Comparison of ENCODE assay signal across 25 cellular contexts in the genomic region with DNA sequence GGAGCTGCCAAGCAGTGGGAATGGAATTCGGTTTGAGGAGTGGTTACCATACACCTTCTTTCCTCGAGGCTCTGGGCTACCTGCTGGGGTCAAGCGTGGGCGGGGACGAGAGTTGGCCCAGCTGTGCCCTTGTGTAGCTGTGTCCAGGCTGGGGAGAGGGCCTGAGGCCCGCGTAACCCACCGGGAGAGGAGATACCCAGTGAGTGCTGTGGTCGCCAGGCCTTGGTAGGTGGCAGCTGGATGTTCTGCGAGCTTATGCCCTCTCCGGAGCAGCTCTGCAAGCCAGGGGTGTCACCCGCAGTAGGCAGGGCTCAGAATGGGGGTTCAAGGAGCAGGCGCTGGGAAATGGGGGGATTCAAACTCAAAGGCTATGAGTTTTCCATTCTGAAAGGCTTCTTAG.
"Had no signal": no experiment of that assay in that cellular context is flagged by ENCODE, and none has a peak within 500 bp of the region (broad histone marks: within the 10 kb centered on the region; RNA-seq: fewer than 3 reads in every experiment).

No MANE protein-coding gene starts in this region.

- H3K4me1 ChIP-seq: Peyer's patch had no signal

- H3K4me1 Mint-ChIP-seq: activated CD4-positive, alpha-beta T cell treated with anti-CD3 and anti-CD28 coated beads, Interleukin-2, amount 10 ng/mL, durations not matched to agents 24 days and 14 days; T-helper 17 cell had no signal

- ATAC-seq: activated T-cell treated with anti-CD3 and anti-CD28 coated beads, Interleukin-2, amount 50 U/mL, for 4 hours; T-helper 17 cell; WTC11 had no signal

- H3K27ac Mint-ChIP-seq: activated CD4-positive, alpha-beta memory T cell treated with anti-CD3 and anti-CD28 coated beads for 36 hours; activated CD4-positive, alpha-beta T cell treated with anti-CD3 and anti-CD28 coated beads, Interleukin-2, amount 10 ng/mL, durations not matched to agents 24 days and 14 days; activated naive CD8-positive, alpha-beta T cell; T-helper 17 cell; WTC11 had no signal

- H3K9me3 Mint-ChIP-seq: activated CD4-positive, alpha-beta memory T cell treated with anti-CD3 and anti-CD28 coated beads for 36 hours; activated CD4-positive, alpha-beta T cell treated with anti-CD3 and anti-CD28 coated beads, Interleukin-2, amount 10 ng/mL, durations not matched to agents 24 days and 14 days; activated T-cell treated with anti-CD3 and anti-CD28 coated beads, Interleukin-2, amount 50 U/mL, for 4 hours; WTC11 had no signal

- H3K4me3 ChIP-seq: Peyer's patch had no signal

- DNase-seq: activated CD4-positive, alpha-beta memory T cell treated with anti-CD3 and anti-CD28 coated beads for 36 hours; activated CD4-positive, alpha-beta T cell treated with anti-CD3 and anti-CD28 coated beads, Interleukin-2, amount 10 ng/mL, durations not matched to agents 24 days and 14 days; activated CD4-positive, CD25-positive, alpha-beta regulatory T cell treated with anti-CD3 and anti-CD28 coated beads, Interleukin-2, amount 50 U/mL, for 72 hours; activated CD8-positive, alpha-beta memory T cell treated with anti-CD3 and anti-CD28 coated beads for 24 hours; activated effector memory CD4-positive, alpha-beta T cell treated with anti-CD3 and anti-CD28 coated beads, Interleukin-2, amount 50 U/mL, for 16 hours; activated naive CD4-positive, alpha-beta T cell treated with Interleukin-2 at 50 U/mL for 16 hours; activated T-cell treated with anti-CD3 and anti-CD28 coated beads, Interleukin-2, amount 50 U/mL, for 4 hours; amygdala; brain microvascular endothelial cell; caudate nucleus; MM.1S; NCI-H1105; NCI-H1436; NCI-H1694 treated with DMSO at 0.1 percent for 48 hours; NCI-H2029 treated with DMSO at 0.1 percent for 48 hours; NCI-H510A treated with DMSO at 0.1 percent for 48 hours; NCI-H69; NK-92 treated with Interleukin-12 subunit alpha and Interleukin-12 subunit beta, amount 100 ng/mL, for 24 hours; Peyer's patch; SIG-M5; T-helper 17 cell; T-helper 9 cell had no signal

- H3K4me3 Mint-ChIP-seq: activated CD4-positive, alpha-beta memory T cell treated with anti-CD3 and anti-CD28 coated beads for 36 hours; activated CD4-positive, alpha-beta T cell treated with anti-CD3 and anti-CD28 coated beads, Interleukin-2, amount 10 ng/mL, durations not matched to agents 24 days and 14 days; activated naive CD8-positive, alpha-beta T cell; activated T-cell treated with anti-CD3 and anti-CD28 coated beads, Interleukin-2, amount 50 U/mL, for 4 hours; T-helper 17 cell; WTC11 had no signal

- H3K36me3 ChIP-seq: brain microvascular endothelial cell, Peyer's patch had no signal

- H3K9me3 ChIP-seq: Peyer's patch had no signal

- H3K36me3 Mint-ChIP-seq: activated CD4-positive, alpha-beta memory T cell treated with anti-CD3 and anti-CD28 coated beads for 36 hours; activated naive CD8-positive, alpha-beta T cell; WTC11 had no signal

- H3K27ac ChIP-seq: brain microvascular endothelial cell, Peyer's patch, RWPE1 had no signal

- H3K27me3 ChIP-seq: Peyer's patch had no signal

- H3K27me3 Mint-ChIP-seq: activated CD4-positive, alpha-beta T cell treated with anti-CD3 and anti-CD28 coated beads, Interleukin-2, amount 10 ng/mL, durations not matched to agents 24 days and 14 days had no signal
